In the genomic region with DNA sequence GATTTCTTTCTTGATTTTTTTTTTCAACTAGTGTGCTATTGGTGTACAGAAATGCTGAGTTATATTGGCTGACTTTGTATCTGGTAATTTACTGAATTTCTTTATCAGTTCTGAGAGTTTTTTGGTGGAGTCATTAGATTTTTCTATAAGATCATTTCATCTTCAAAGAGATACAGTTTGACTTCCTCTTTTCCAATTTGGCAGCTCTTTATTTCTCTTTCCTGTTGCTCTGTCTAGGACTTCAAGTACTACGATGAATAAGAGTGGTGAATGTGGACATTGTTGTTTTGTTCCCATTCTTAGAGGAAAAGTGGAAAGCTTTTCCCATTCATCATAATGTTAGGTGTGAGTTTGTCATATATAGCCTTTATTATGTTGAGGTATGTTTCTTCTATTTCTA, we compare ENCODE assay signal across 15 cellular contexts. TPM values are rescaled to one million over a fixed set of nuclear protein-coding genes. Genes with fewer than 3 reads are reported as not detected.
"Had no signal": no experiment of that assay in that cellular context is flagged by ENCODE, and none has a peak within 500 bp of the region (broad histone marks: within the 10 kb centered on the region; RNA-seq: fewer than 3 reads in every experiment).

No MANE protein-coding gene starts in this region.

- ATAC-seq: activated CD4-positive, alpha-beta T cell treated with anti-CD3 and anti-CD28 coated beads for 36 hours; activated CD8-positive, alpha-beta T cell treated with anti-CD3 and anti-CD28 coated beads, Interleukin-2, amount 10 ng/mL, durations not matched to agents 7 days and 5 days; left ventricle myocardium superior had no signal

- H3K27ac ChIP-seq: cardiac muscle cell, esophagus squamous epithelium, stomach, WERI-Rb-1 had no signal

- H3K36me3 ChIP-seq: cardiac muscle cell, WERI-Rb-1 had no signal

- H3K4me3 ChIP-seq: cardiac muscle cell, esophagus squamous epithelium, stomach had no signal

- FAIRE-seq: frontal cortex, keratinocyte, urothelium cell line had no signal

- DNase-seq: activated CD4-positive, alpha-beta T cell treated with anti-CD3 and anti-CD28 coated beads for 36 hours; activated CD8-positive, alpha-beta memory T cell treated with anti-CD3 and anti-CD28 coated beads, Interleukin-2, amount 50 U/mL, for 48 hours; activated CD8-positive, alpha-beta T cell treated with anti-CD3 and anti-CD28 coated beads, Interleukin-2, amount 10 ng/mL, durations not matched to agents 7 days and 5 days; activated naive CD4-positive, alpha-beta T cell treated with Interleukin-2 at 50 U/mL for 16 hours; esophagus squamous epithelium; left ventricle myocardium superior; mesendoderm; retina; stimulated activated CD4-positive, alpha-beta T cell treated with anti-CD3 and anti-CD28 coated beads, Interleukin-4, amount 100 ng/mL, for 4 hours; stomach; WERI-Rb-1 had no signal

- H3K27me3 ChIP-seq: cardiac muscle cell, esophagus squamous epithelium, stomach had no signal

- H3K4me1 ChIP-seq: stomach had no signal

RNA-seq across cellular contexts. Expression of a gene that starts 50.2 kb away (rescaled TPM):
- total RNA-seq: activated CD4-positive, alpha-beta T cell treated with anti-CD3 and anti-CD28 coated beads for 36 hours; activated CD8-positive, alpha-beta T cell treated with anti-CD3 and anti-CD28 coated beads, Interleukin-2, amount 10 ng/mL, durations not matched to agents 7 days and 5 days; frontal cortex had no signal
